In the genomic region with DNA sequence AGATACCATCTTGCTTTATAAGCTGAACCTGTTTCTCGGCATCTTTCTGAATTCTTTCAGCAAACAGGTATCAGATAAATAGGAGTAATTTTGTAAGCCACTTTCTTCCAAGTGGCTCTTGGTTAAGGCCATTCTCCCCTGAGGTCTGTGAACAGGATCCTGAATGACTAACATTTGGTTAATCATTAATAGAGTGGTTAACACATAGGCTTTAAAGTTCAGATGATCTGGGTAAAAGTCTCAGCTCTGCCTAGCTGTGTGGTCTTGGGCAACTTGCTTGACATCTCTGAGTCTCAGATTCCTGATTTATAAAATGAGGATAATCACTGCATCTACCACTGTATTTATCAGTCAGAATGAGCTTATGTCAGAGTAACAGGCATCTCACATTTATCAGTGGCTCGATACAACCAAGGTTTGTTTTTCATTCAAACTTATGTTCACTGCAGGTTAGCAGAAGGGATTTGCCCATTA, we compare ENCODE assay signal across 18 cellular contexts. TPM values are rescaled to one million over a fixed set of nuclear protein-coding genes. Genes with fewer than 3 reads are reported as not detected.
DNase-seq lines count a peak whose midpoint lies in the region; ATAC-seq and TF ChIP-seq lines count a peak whose summit lies in the region.
"Had no signal": no experiment of that assay in that cellular context is flagged by ENCODE, and none has a peak within 500 bp of the region (broad histone marks: within the 10 kb centered on the region; RNA-seq: fewer than 3 reads in every experiment).

No MANE protein-coding gene starts in this region.

- peaks cover 3 to 11% (median 8%) of the 10 kb centered on the region in 4 donors for H3K4me1 ChIP-seq in liver (ENCODE audit: control insufficient read depth in 4 of 4, insufficient read depth in 4 of 4, low read length in 3 of 4)
- H3K4me1 ChIP-seq: BLaER1 treated with 17β-estradiol and CSF1 and Interleukin-3, amounts not matched to agents 10 nM and 100 nM had no signal

- intact Hi-C loops in CD14-positive monocyte (cut with micrococcal nuclease) = no loop called here

- no peaks in the 10 kb centered on the region for H3K36me3 ChIP-seq in liver (ENCODE audit: control insufficient read depth in 4 of 4, insufficient read depth in 3 of 4, low read depth in 1 of 4, low read length in 3 of 4)
- H3K36me3 ChIP-seq: BLaER1 treated with 17β-estradiol and CSF1 and Interleukin-3, amounts not matched to agents 10 nM and 100 nM; Peyer's patch had no signal

- no peaks in the 10 kb centered on the region for H3K27me3 ChIP-seq in liver (ENCODE audit: control insufficient read depth in 4 of 4, insufficient read depth in 4 of 4, low read length in 3 of 4)
- H3K27me3 ChIP-seq: BLaER1 treated with 17β-estradiol and CSF1 and Interleukin-3, amounts not matched to agents 10 nM and 100 nM; Peyer's patch had no signal

- no peak overlapping the region for H3K9ac ChIP-seq in liver (ENCODE audit: low read depth in 1 of 2, low read length in 2 of 2)
- H3K9ac ChIP-seq: BLaER1 treated with 17β-estradiol and CSF1 and Interleukin-3, amounts not matched to agents 10 nM and 100 nM had no signal

- no peak for DNase-seq in hepatic stellate cell (ENCODE audit: low spot score)
- DNase-seq in activated naive CD4-positive, alpha-beta T cell treated with anti-CD3 and anti-CD28 coated beads, Interleukin-2, amount 50 U/mL, for 16 hours = no peak
- no peak for DNase-seq in CD14-positive monocyte (ENCODE audit: low spot score)
- DNase-seq: activated naive CD4-positive, alpha-beta T cell treated with anti-CD3 and anti-CD28 coated beads, Interleukin-2, amount 10 ng/mL, durations not matched to agents 7 days and 5 days; GDM1; HFFc6; NCI-H1105; Peyer's patch; stimulated activated CD4-positive, alpha-beta T cell treated with anti-CD3 and anti-CD28 coated beads, Interleukin-4, amount 100 ng/mL, for 4 hours; stimulated activated naive CD8-positive, alpha-beta T cell treated with anti-CD3 and anti-CD28 coated beads, Interleukin-15, amount 100 ng/mL, for 72 hours had no signal

- H3K9me3 ChIP-seq in liver (ENCODE audit: control insufficient read depth in 4 of 4, low read length in 3 of 4) = no peaks in the 10 kb centered on the region
- H3K9me3 ChIP-seq: BLaER1 treated with 17β-estradiol and CSF1 and Interleukin-3, amounts not matched to agents 10 nM and 100 nM; Peyer's patch had no signal

- H3K36me3 Mint-ChIP-seq in CD14-positive monocyte = no peaks in the 10 kb centered on the region
- H3K36me3 Mint-ChIP-seq: activated naive CD4-positive, alpha-beta T cell treated with anti-CD3 and anti-CD28 coated beads, Interleukin-2, amount 10 ng/mL, durations not matched to agents 7 days and 5 days had no signal

- no peak overlapping the region for H3K27ac Mint-ChIP-seq in CD14-positive monocyte
- H3K27ac Mint-ChIP-seq: activated naive CD4-positive, alpha-beta T cell treated with anti-CD3 and anti-CD28 coated beads, Interleukin-2, amount 10 ng/mL, durations not matched to agents 7 days and 5 days; HFFc6; stimulated activated naive CD8-positive, alpha-beta T cell treated with anti-CD3 and anti-CD28 coated beads, Interleukin-15, amount 100 ng/mL, for 72 hours had no signal

- no peak overlapping the region for H3K4me3 ChIP-seq in liver (ENCODE audit: low read depth in 1 of 3, low read length in 3 of 3)
- H3K4me3 ChIP-seq: BLaER1 treated with 17β-estradiol and CSF1 and Interleukin-3, amounts not matched to agents 10 nM and 100 nM; Peyer's patch had no signal

- WGBS in liver = 54% methylated on average over 2 of the region's 2 CpGs

- H3K9me3 Mint-ChIP-seq in CD14-positive monocyte = no peaks in the 10 kb centered on the region
- H3K9me3 Mint-ChIP-seq: activated naive CD4-positive, alpha-beta T cell treated with anti-CD3 and anti-CD28 coated beads, Interleukin-2, amount 10 ng/mL, durations not matched to agents 7 days and 5 days; central memory CD8-positive, alpha-beta T cell; HFFc6; stimulated activated naive CD8-positive, alpha-beta T cell treated with anti-CD3 and anti-CD28 coated beads, Interleukin-15, amount 100 ng/mL, for 72 hours had no signal

- TF ChIP-seq CTCF in liver (IDR thresholded peaks at IDR 0.05; ENCODE audit: low read depth, low read length, missing input control) (no peak), CD14-positive monocyte (IDR thresholded peaks at IDR 0.05) (no peak)

- H3K27me3 Mint-ChIP-seq in CD14-positive monocyte (ENCODE audit: low read depth in 3 of 3) = peaks cover 0 to 6% (median 2%) of the 10 kb centered on the region in 3 donors
- H3K27me3 Mint-ChIP-seq: central memory CD8-positive, alpha-beta T cell had no signal

- TF ChIP-seq RAD21 in liver (IDR thresholded peaks at IDR 0.05) = peak; percentile 19 to 27

- H3K4me3 Mint-ChIP-seq in CD14-positive monocyte = no peak overlapping the region
- H3K4me3 Mint-ChIP-seq: activated naive CD4-positive, alpha-beta T cell treated with anti-CD3 and anti-CD28 coated beads, Interleukin-2, amount 10 ng/mL, durations not matched to agents 7 days and 5 days; central memory CD8-positive, alpha-beta T cell; HFFc6; stimulated activated naive CD8-positive, alpha-beta T cell treated with anti-CD3 and anti-CD28 coated beads, Interleukin-15, amount 100 ng/mL, for 72 hours had no signal

- no peak overlapping the region for H3K27ac ChIP-seq in liver (ENCODE audit: low read depth in 1 of 2, low read length in 2 of 2)
- H3K27ac ChIP-seq: BLaER1 treated with 17β-estradiol and CSF1 and Interleukin-3, amounts not matched to agents 10 nM and 100 nM had no signal

- H3K4me1 Mint-ChIP-seq in CD14-positive monocyte = no peaks in the 10 kb centered on the region
- H3K4me1 Mint-ChIP-seq: activated naive CD4-positive, alpha-beta T cell treated with anti-CD3 and anti-CD28 coated beads, Interleukin-2, amount 10 ng/mL, durations not matched to agents 7 days and 5 days; central memory CD8-positive, alpha-beta T cell; stimulated activated naive CD8-positive, alpha-beta T cell treated with anti-CD3 and anti-CD28 coated beads, Interleukin-15, amount 100 ng/mL, for 72 hours had no signal

- ATAC-seq in GM18517 (IDR thresholded peaks at IDR 0.05; ENCODE audit: unreplicated experiment) = peak; percentile 92
- ATAC-seq in GM21825 (IDR thresholded peaks at IDR 0.05; ENCODE audit: unreplicated experiment) = peak; percentile 79
- ATAC-seq in HG03558 (IDR thresholded peaks at IDR 0.05; ENCODE audit: extremely low read depth, unreplicated experiment) = peak; percentile 65
- ATAC-seq in GM19035 (IDR thresholded peaks at IDR 0.05; ENCODE audit: unreplicated experiment) = no peak
- ATAC-seq: stimulated activated naive CD8-positive, alpha-beta T cell treated with anti-CD3 and anti-CD28 coated beads, Interleukin-15, amount 100 ng/mL, for 72 hours had no signal

TF ChIP-seq in liver, 16 proteins besides CTCF, POLR2A, EP300 and RAD21:
- TF ChIP-seq HNF4A (conservative IDR thresholded peaks at IDR 0.05) (peak; percentile 69 to 71), TAF1 (conservative IDR thresholded peaks at IDR 0.05) (no peak), RXRA (IDR thresholded peaks at IDR 0.05) (peak in 1 of 2 donors; percentile 46), SP1 (IDR thresholded peaks at IDR 0.05) (peak; percentile 33)

RNA-seq across cellular contexts. Expression of a gene that starts 44.4 kb away (rescaled TPM):
- total RNA-seq in liver = not detected
- polyA plus RNA-seq in liver (not detected), CD14-positive monocyte (not detected)
- total RNA-seq: mononuclear cell had no signal
